ENCODE assay signal across 21 cellular contexts in genomic region chr9:18185196-18185595, GRCh38.
DNase-seq lines count a peak whose midpoint lies in the region; ATAC-seq and TF ChIP-seq lines count a peak whose summit lies in the region.
"Had no signal": no experiment of that assay in that cellular context is flagged by ENCODE, and none has a peak within 500 bp of the region (broad histone marks: within the 10 kb centered on the region; RNA-seq: fewer than 3 reads in every experiment).

No MANE protein-coding gene starts in this region.

- no peak overlapping the region for H3K9ac ChIP-seq in trophoblast cell (ENCODE audit: low read length)

- H3K4me3 ChIP-seq in HEK293 (ENCODE audit: low read depth, low read length), result no peak overlapping the region
- H3K4me3 ChIP-seq in trophoblast cell (ENCODE audit: low read depth, low read length), result no peak overlapping the region
- no peak overlapping the region for H3K4me3 ChIP-seq in left ventricle myocardium inferior
- H3K4me3 ChIP-seq: lower lobe of right lung, tibial nerve had no signal

- H2BK120ac ChIP-seq in trophoblast cell (ENCODE audit: insufficient read depth, low read length, poor library complexity), result no peak overlapping the region

- H3K4me1 ChIP-seq in HEK293 (ENCODE audit: control insufficient read depth, insufficient read depth, low read length) (no peaks in the 10 kb centered on the region), trophoblast cell (ENCODE audit: control insufficient read depth in 1 of 2, insufficient read depth in 2 of 2, low read length in 2 of 2) (no peaks in the 10 kb centered on the region), left ventricle myocardium inferior (peaks cover 11% of the 10 kb centered on the region)
- H3K4me1 ChIP-seq: lower lobe of right lung, tibial nerve had no signal

- no peak overlapping the region for H3K14ac ChIP-seq in trophoblast cell (ENCODE audit: low read length)

- H3K79me1 ChIP-seq in trophoblast cell (ENCODE audit: low read length), result no peaks in the 10 kb centered on the region

- no peak overlapping the region for H3K18ac ChIP-seq in trophoblast cell (ENCODE audit: low read length)

- H4K8ac ChIP-seq in trophoblast cell (ENCODE audit: low read depth, low read length), result no peak overlapping the region

- no peak overlapping the region for H2BK12ac ChIP-seq in trophoblast cell (ENCODE audit: low read length)

- no peak overlapping the region for H4K91ac ChIP-seq in trophoblast cell (ENCODE audit: low read depth, low read length)

- intact Hi-C loops in left ventricle myocardium inferior (cut with micrococcal nuclease), result no loop called here

- CTCF ChIA-PET in HEK293 (lab: Yijun Ruan, JAX), result interaction anchor here (1.2 to 1.3 kb wide), 2 partner anchors 374 to 655 kb away, joined by 3 to 4 read pairs; no protein-coding TSS in a partner anchor

- H2BK5ac ChIP-seq in trophoblast cell (ENCODE audit: low read depth, low read length, poor library complexity), result no peak overlapping the region

- H3K23ac ChIP-seq in trophoblast cell (ENCODE audit: low read length), result no peak overlapping the region

- ATAC-seq in HG02759 (IDR thresholded peaks at IDR 0.05; ENCODE audit: unreplicated experiment), result no peak
- no peak for ATAC-seq in GM21576 (IDR thresholded peaks at IDR 0.05; ENCODE audit: unreplicated experiment)
- ATAC-seq in GM19452 (IDR thresholded peaks at IDR 0.05; ENCODE audit: unreplicated experiment), result no peak
- ATAC-seq: activated CD8-positive, alpha-beta memory T cell treated with anti-CD3 and anti-CD28 coated beads, Interleukin-2, amount 10 ng/mL, durations not matched to agents 7 days and 5 days; activated T-helper 17 cell treated with anti-CD3 and anti-CD28 coated beads, Interleukin-2, amount 50 U/mL, for 72 hours; lower lobe of right lung; natural killer cell treated with Interleukin-12 subunit alpha and Interleukin-12 subunit beta and Interleukin-15 and Interleukin-18, amount 100 ng/mL, for 72 hours had no signal

- H3K9me3 ChIP-seq in HEK293 (ENCODE audit: control insufficient read depth, insufficient read depth, low read depth, low read length) (no peaks in the 10 kb centered on the region), trophoblast cell (ENCODE audit: insufficient read depth, low read depth, low read length) (no peaks in the 10 kb centered on the region), left ventricle myocardium inferior (replicated peaks) (peaks cover 3% of the 10 kb centered on the region)
- H3K9me3 ChIP-seq: lower lobe of right lung, tibial nerve had no signal

- H3K27ac ChIP-seq in HEK293 (ENCODE audit: extremely low read depth, low read depth, low read length) (no peak overlapping the region), trophoblast cell (ENCODE audit: low read depth, low read length) (no peak overlapping the region), left ventricle myocardium inferior (replicated peaks) (no peak overlapping the region)
- H3K27ac ChIP-seq: lower lobe of right lung, tibial nerve had no signal

- WGBS in trophoblast cell (ENCODE audit: extremely low coverage, insufficient coverage, insufficient read length), result no CpG with 5 or more reads among the region's 2 CpGs

- no peak overlapping the region for H4K12ac ChIP-seq in trophoblast cell (ENCODE audit: low read depth, low read length)

- H2AFZ ChIP-seq in trophoblast cell (ENCODE audit: insufficient read depth, low read length, poor library complexity), result no peak overlapping the region

- no peaks in the 10 kb centered on the region for H3K79me2 ChIP-seq in trophoblast cell (ENCODE audit: control insufficient read depth, insufficient read depth, low read length, poor library complexity)

- no peak overlapping the region for H3K4me2 ChIP-seq in trophoblast cell (ENCODE audit: low read length)

- H3K4ac ChIP-seq in trophoblast cell (ENCODE audit: low read depth, low read length), result no peak overlapping the region

- no peak overlapping the region for H2AK5ac ChIP-seq in trophoblast cell (ENCODE audit: low read length)

- POLR2A ChIA-PET in HEK293 (lab: Yijun Ruan, JAX), result no interaction called here

- H3K36me3 ChIP-seq in HEK293 (ENCODE audit: control insufficient read depth in 2 of 2, insufficient read depth in 1 of 2, low read length in 2 of 2) (no peaks in the 10 kb centered on the region), trophoblast cell (ENCODE audit: control insufficient read depth in 1 of 2, insufficient read depth in 2 of 2, low read length in 2 of 2) (no peaks in the 10 kb centered on the region), left ventricle myocardium inferior (no peaks in the 10 kb centered on the region)
- H3K36me3 ChIP-seq: lower lobe of right lung, tibial nerve had no signal

- H3K27me3 ChIP-seq in trophoblast cell (ENCODE audit: insufficient read depth, low read length) (no peaks in the 10 kb centered on the region), left ventricle myocardium inferior (ENCODE audit: low read depth) (no peaks in the 10 kb centered on the region)
- H3K27me3 ChIP-seq: tibial nerve had no signal

- TF ChIP-seq CTCF in HEK293 (tag by site-specific recombination; IDR thresholded peaks at IDR 0.05), result no peak
- TF ChIP-seq CTCF in left ventricle myocardium inferior (IDR thresholded peaks at IDR 0.05; ENCODE audit: borderline replicate concordance), result no peak

- DNase-seq in SW480 (ENCODE audit: low spot score) (peak; percentile 6), iPS DF 19.7 (ENCODE audit: low read depth, low spot score) (peak; percentile 9), trophoblast cell (peak; percentile 72 to 76), left ventricle myocardium inferior (no peak)
- DNase-seq: activated CD4-positive, alpha-beta T cell treated with anti-CD3 and anti-CD28 coated beads for 4 hours; activated CD8-positive, alpha-beta memory T cell treated with anti-CD3 and anti-CD28 coated beads, Interleukin-2, amount 10 ng/mL, durations not matched to agents 7 days and 5 days; activated naive CD8-positive, alpha-beta T cell treated with anti-CD3 and anti-CD28 coated beads, Interleukin-2, amount 10 ng/mL, durations not matched to agents 7 days and 5 days; cortex of kidney; lower lobe of right lung; NCI-H1417; NCI-H2227 treated with DMSO at 0.1 percent for 48 hours; NK-92 treated with Interleukin-12 subunit alpha and Interleukin-12 subunit beta, amount 100 ng/mL, for 24 hours; RPMI8226; stimulated activated CD4-positive, alpha-beta T cell treated with anti-CD3 and anti-CD28 coated beads, Interleukin-1b, Interleukin-23, amount 100 ng/mL, for 48 hours had no signal

TF ChIP-seq in HEK293, 187 proteins besides CTCF, POLR2A, EP300 and RAD21 (continues in another document):
- TF ChIP-seq ZNF792 (tag by site-specific recombination; IDR thresholded peaks at IDR 0.05) (no peak), OSR2 (tag by site-specific recombination; IDR thresholded peaks at IDR 0.05) (no peak), PRDM6 (tag by site-specific recombination; IDR thresholded peaks at IDR 0.05) (no peak), ZNF18 (tag by site-specific recombination; IDR thresholded peaks at IDR 0.05) (no peak), SCRT1 (tag by site-specific recombination; IDR thresholded peaks at IDR 0.05; ENCODE audit: borderline replicate concordance) (no peak), ZBTB20 (tag by site-specific recombination; IDR thresholded peaks at IDR 0.05) (no peak)
- TF ChIP-seq, protein P1, sequence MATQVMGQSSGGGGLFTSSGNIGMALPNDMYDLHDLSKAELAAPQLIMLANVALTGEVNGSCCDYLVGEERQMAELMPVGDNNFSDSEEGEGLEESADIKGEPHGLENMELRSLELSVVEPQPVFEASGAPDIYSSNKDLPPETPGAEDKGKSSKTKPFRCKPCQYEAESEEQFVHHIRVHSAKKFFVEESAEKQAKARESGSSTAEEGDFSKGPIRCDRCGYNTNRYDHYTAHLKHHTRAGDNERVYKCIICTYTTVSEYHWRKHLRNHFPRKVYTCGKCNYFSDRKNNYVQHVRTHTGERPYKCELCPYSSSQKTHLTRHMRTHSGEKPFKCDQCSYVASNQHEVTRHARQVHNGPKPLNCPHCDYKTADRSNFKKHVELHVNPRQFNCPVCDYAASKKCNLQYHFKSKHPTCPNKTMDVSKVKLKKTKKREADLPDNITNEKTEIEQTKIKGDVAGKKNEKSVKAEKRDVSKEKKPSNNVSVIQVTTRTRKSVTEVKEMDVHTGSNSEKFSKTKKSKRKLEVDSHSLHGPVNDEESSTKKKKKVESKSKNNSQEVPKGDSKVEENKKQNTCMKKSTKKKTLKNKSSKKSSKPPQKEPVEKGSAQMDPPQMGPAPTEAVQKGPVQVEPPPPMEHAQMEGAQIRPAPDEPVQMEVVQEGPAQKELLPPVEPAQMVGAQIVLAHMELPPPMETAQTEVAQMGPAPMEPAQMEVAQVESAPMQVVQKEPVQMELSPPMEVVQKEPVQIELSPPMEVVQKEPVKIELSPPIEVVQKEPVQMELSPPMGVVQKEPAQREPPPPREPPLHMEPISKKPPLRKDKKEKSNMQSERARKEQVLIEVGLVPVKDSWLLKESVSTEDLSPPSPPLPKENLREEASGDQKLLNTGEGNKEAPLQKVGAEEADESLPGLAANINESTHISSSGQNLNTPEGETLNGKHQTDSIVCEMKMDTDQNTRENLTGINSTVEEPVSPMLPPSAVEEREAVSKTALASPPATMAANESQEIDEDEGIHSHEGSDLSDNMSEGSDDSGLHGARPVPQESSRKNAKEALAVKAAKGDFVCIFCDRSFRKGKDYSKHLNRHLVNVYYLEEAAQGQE (tag by site-specific recombination; IDR thresholded peaks at IDR 0.05), result no peak
